ENCODE assay signal across 17 cellular contexts in genomic region chr10:32239770-32240169, GRCh38.
A peak's percentile ranks its signal among the peaks of the same experiment; 100 is the strongest.
DNase-seq lines count a peak whose midpoint lies in the region; ATAC-seq and TF ChIP-seq lines count a peak whose summit lies in the region.
"Had no signal": no experiment of that assay in that cellular context is flagged by ENCODE, and none has a peak within 500 bp of the region (broad histone marks: within the 10 kb centered on the region; RNA-seq: fewer than 3 reads in every experiment).

No MANE protein-coding gene starts in this region.

- no peak for TF ChIP-seq CTCF in epithelial cell of esophagus (IDR thresholded peaks at IDR 0.05; ENCODE audit: insufficient read depth, low read depth, low read length, missing control alignments)

- H3K4me3 ChIP-seq in epithelial cell of esophagus (ENCODE audit: low read length), result no peak overlapping the region
- H3K4me3 ChIP-seq: ascending aorta, dorsolateral prefrontal cortex, right lobe of liver, suprapubic skin had no signal

- H3K9me3 Mint-ChIP-seq in activated CD8-positive, alpha-beta T cell treated with anti-CD3 and anti-CD28 coated beads, Interleukin-2, amount 10 ng/mL, durations not matched to agents 7 days and 5 days (ENCODE audit: insufficient read depth), result no peaks in the 10 kb centered on the region

- peaks cover 5% of the 10 kb centered on the region for H3K27me3 Mint-ChIP-seq in activated CD8-positive, alpha-beta T cell treated with anti-CD3 and anti-CD28 coated beads, Interleukin-2, amount 10 ng/mL, durations not matched to agents 7 days and 5 days (ENCODE audit: low read depth)

- H3K4me3 Mint-ChIP-seq in activated CD8-positive, alpha-beta T cell treated with anti-CD3 and anti-CD28 coated beads, Interleukin-2, amount 10 ng/mL, durations not matched to agents 7 days and 5 days, result no peak overlapping the region
- H3K4me3 Mint-ChIP-seq: WTC11 had no signal

- peak; percentile 84 for DNase-seq in EL
- peak; percentile 61 for DNase-seq in M059J (ENCODE audit: low read depth)
- DNase-seq in epithelial cell of esophagus (ENCODE audit: low read depth), result peak; percentile 79
- DNase-seq in renal cortical epithelial cell (ENCODE audit: low read depth), result peak; percentile 48
- no peak for DNase-seq in cerebellar nuclear complex (lab: John Stamatoyannopoulos, UW)
- DNase-seq in activated gamma-delta T cell (lab: John Stamatoyannopoulos, UW), result no peak
- no peak for DNase-seq in activated CD8-positive, alpha-beta T cell treated with anti-CD3 and anti-CD28 coated beads, Interleukin-2, amount 10 ng/mL, durations not matched to agents 7 days and 5 days
- DNase-seq: activated effector memory CD4-positive, alpha-beta T cell treated with Interleukin-2 at 50 U/mL for 16 hours; dorsolateral prefrontal cortex; KBM-7; NCI-H1105; right lobe of liver; stimulated activated CD4-positive, alpha-beta T cell treated with anti-CD3 and anti-CD28 coated beads, Interleukin-2, amount 100 ng/mL, for 24 hours; T-helper 1 cell had no signal

- POLR2A ChIA-PET in activated CD8-positive, alpha-beta T cell treated with anti-CD3 and anti-CD28 coated beads, Interleukin-2, amount 10 ng/mL, durations not matched to agents 7 days and 5 days (lab: Charles Lee), result interaction anchor here (0.6 kb wide), 1 partner anchor 174 kb away, joined by 3 read pairs; no protein-coding TSS in a partner anchor

- CTCF ChIA-PET in activated CD8-positive, alpha-beta T cell treated with anti-CD3 and anti-CD28 coated beads, Interleukin-2, amount 10 ng/mL, durations not matched to agents 7 days and 5 days (lab: Charles Lee), result no interaction called here

- no peaks in the 10 kb centered on the region for H3K36me3 Mint-ChIP-seq in activated CD8-positive, alpha-beta T cell treated with anti-CD3 and anti-CD28 coated beads, Interleukin-2, amount 10 ng/mL, durations not matched to agents 7 days and 5 days (ENCODE audit: low read depth)

- no peak for ATAC-seq in activated CD8-positive, alpha-beta T cell treated with anti-CD3 and anti-CD28 coated beads, Interleukin-2, amount 10 ng/mL, durations not matched to agents 7 days and 5 days
- ATAC-seq: WTC11 had no signal

- peaks cover 6% of the 10 kb centered on the region for H3K4me1 Mint-ChIP-seq in activated CD8-positive, alpha-beta T cell treated with anti-CD3 and anti-CD28 coated beads, Interleukin-2, amount 10 ng/mL, durations not matched to agents 7 days and 5 days (ENCODE audit: low read depth)
- H3K4me1 Mint-ChIP-seq: WTC11 had no signal

- H3K27ac Mint-ChIP-seq in activated CD8-positive, alpha-beta T cell treated with anti-CD3 and anti-CD28 coated beads, Interleukin-2, amount 10 ng/mL, durations not matched to agents 7 days and 5 days, result no peak overlapping the region
- H3K27ac Mint-ChIP-seq: WTC11 had no signal

Comparison
In these comparisons a context has a peak if more than half of its experiments do, and no peak if none do; other contexts are left out.
1. DNase-seq: peak in EL (single experiment), M059J (single experiment), epithelial cell of esophagus (single experiment) and renal cortical epithelial cell (single experiment); none in cerebellar nuclear complex (0 of 2), activated gamma-delta T cell (single experiment) and activated CD8-positive, alpha-beta T cell treated with anti-CD3 and anti-CD28 coated beads, Interleukin-2, amount 10 ng/mL, durations not matched to agents 7 days and 5 days (single experiment).